ENCODE assay signal across 8 cellular contexts in genomic region chr7:76626581-76626980, GRCh38. TPM values are rescaled to one million over a fixed set of nuclear protein-coding genes. Genes with fewer than 3 reads are reported as not detected.
DNase-seq lines count a peak whose midpoint lies in the region; ATAC-seq and TF ChIP-seq lines count a peak whose summit lies in the region.
"Not testable (repeated sequence)": the region's sequence is repeated elsewhere in the genome, so short reads cannot be mapped to it uniquely, and the experiment has no call there.

No MANE protein-coding gene starts in this region.

- not testable (repeated sequence) for DNase-seq in A673 (ENCODE audit: low spot score); prostate gland (ENCODE audit: low spot score)
- DNase-seq in NCI-H69 (lab: John Stamatoyannopoulos, UW) = peak; percentile 20
- peak; percentile 43 for DNase-seq in activated CD8-positive, alpha-beta memory T cell treated with anti-CD3 and anti-CD28 coated beads, Interleukin-2, amount 10 ng/mL, durations not matched to agents 7 days and 5 days
- DNase-seq in dorsolateral prefrontal cortex = peak in 4 of 10 donors; percentile 7 to 50 (median 26)
- DNase-seq in immature natural killer cell = peak in 2 of 3 donors; percentile 17 to 28

- H3K36me3 ChIP-seq in A673 (ENCODE audit: insufficient read depth, low read length, poor library complexity, severe bottlenecking); prostate gland: not testable (repeated sequence)

- peak overlapping the region; percentile 54 for H3K4me3 ChIP-seq in A673 (ENCODE audit: low read depth, low read length, poor library complexity, severe bottlenecking)
- peak overlapping the region in 56 of 59 donors; percentile 25 to 79 (median 65) for H3K4me3 ChIP-seq in dorsolateral prefrontal cortex
- peak overlapping the region; percentile 47 to 49 for H3K4me3 ChIP-seq in prostate gland

- H3K27ac ChIP-seq in A673 (ENCODE audit: low read depth, low read length, poor library complexity, severe bottlenecking) = peak overlapping the region; percentile 68
- H3K27ac ChIP-seq in dorsolateral prefrontal cortex = peak overlapping the region in 30 of 59 donors; percentile 16 to 94 (median 78)
- H3K27ac ChIP-seq in prostate gland = peak overlapping the region in 1 of 2 donors; percentile 79

- H3K27ac Mint-ChIP-seq in activated CD8-positive, alpha-beta memory T cell treated with anti-CD3 and anti-CD28 coated beads, Interleukin-2, amount 10 ng/mL, durations not matched to agents 7 days and 5 days = peak overlapping the region; percentile 86
- H3K27ac Mint-ChIP-seq in immature natural killer cell = peak overlapping the region in 5 of 6 donors; percentile 81 to 91 (median 88)

- peak overlapping the region; percentile 80 for H3K4me3 Mint-ChIP-seq in activated CD8-positive, alpha-beta memory T cell treated with anti-CD3 and anti-CD28 coated beads, Interleukin-2, amount 10 ng/mL, durations not matched to agents 7 days and 5 days
- H3K4me3 Mint-ChIP-seq in immature natural killer cell = peak overlapping the region; percentile 76 to 89 (median 85)

- H3K27me3 Mint-ChIP-seq in activated CD8-positive, alpha-beta memory T cell treated with anti-CD3 and anti-CD28 coated beads, Interleukin-2, amount 10 ng/mL, durations not matched to agents 7 days and 5 days; immature natural killer cell (ENCODE audit: low read depth in 3 of 3): not testable (repeated sequence)

- not testable (repeated sequence) for H3K9me3 ChIP-seq in A673 (ENCODE audit: low read depth, low read length, poor library complexity, severe bottlenecking); prostate gland

- TF ChIP-seq POLR2A in prostate gland (IDR thresholded peaks at IDR 0.05) = not testable (repeated sequence)

- ATAC-seq in GM19372 (IDR thresholded peaks at IDR 0.05; ENCODE audit: low read depth, unreplicated experiment) (peak; percentile 40), HG03039 (IDR thresholded peaks at IDR 0.05; ENCODE audit: unreplicated experiment) (peak; percentile 30)
- ATAC-seq in activated CD8-positive, alpha-beta memory T cell treated with anti-CD3 and anti-CD28 coated beads, Interleukin-2, amount 10 ng/mL, durations not matched to agents 7 days and 5 days = peak; percentile 64

- not testable (repeated sequence) for H3K9me3 Mint-ChIP-seq in activated CD8-positive, alpha-beta memory T cell treated with anti-CD3 and anti-CD28 coated beads, Interleukin-2, amount 10 ng/mL, durations not matched to agents 7 days and 5 days (ENCODE audit: low read depth); immature natural killer cell

- H3K27me3 ChIP-seq in A673 (replicated peaks; ENCODE audit: insufficient read depth, low read depth, low read length, poor library complexity); dorsolateral prefrontal cortex; prostate gland (replicated peaks; ENCODE audit: insufficient read depth): not testable (repeated sequence)

- peaks cover 11% of the 10 kb centered on the region for H3K4me1 Mint-ChIP-seq in activated CD8-positive, alpha-beta memory T cell treated with anti-CD3 and anti-CD28 coated beads, Interleukin-2, amount 10 ng/mL, durations not matched to agents 7 days and 5 days
- H3K4me1 Mint-ChIP-seq in immature natural killer cell = peaks cover 5 to 16% of the 10 kb centered on the region in 2 donors

- not testable (repeated sequence) for TF ChIP-seq CTCF in A673 (conservative IDR thresholded peaks at IDR 0.05; ENCODE audit: low read depth, low read length); dorsolateral prefrontal cortex (IDR thresholded peaks at IDR 0.05 in 54 of 56, conservative IDR thresholded peaks at IDR 0.05 in 2 of 56; ENCODE audit: low read depth in 1 of 56, partially characterized antibody in 56 of 56); prostate gland (IDR thresholded peaks at IDR 0.05)

- intact Hi-C loops in A673 (cut with micrococcal nuclease; ENCODE audit: unreplicated experiment); dorsolateral prefrontal cortex (cut with DNase I); prostate gland (cut with DNase I): not testable (repeated sequence)

- CTCF ChIA-PET in A673 (lab: Charles Lee); activated CD8-positive, alpha-beta memory T cell treated with anti-CD3 and anti-CD28 coated beads, Interleukin-2, amount 10 ng/mL, durations not matched to agents 7 days and 5 days (lab: Charles Lee): not testable (repeated sequence)

- not testable (repeated sequence) for H3K4me1 ChIP-seq in A673 (ENCODE audit: insufficient read depth, low read length, poor library complexity, severe bottlenecking); prostate gland (replicated peaks)

- not testable (repeated sequence) for H3K36me3 Mint-ChIP-seq in activated CD8-positive, alpha-beta memory T cell treated with anti-CD3 and anti-CD28 coated beads, Interleukin-2, amount 10 ng/mL, durations not matched to agents 7 days and 5 days; immature natural killer cell

- POLR2A ChIA-PET in A673 (lab: Charles Lee; ENCODE audit: low non-redundant PET) = not testable (repeated sequence)

- under 1% methylated on average over 28 of the region's 34 CpGs for WGBS in prostate gland

- not testable (repeated sequence) for BruUV-seq in A673 (replicated peaks; lab: Mats Ljungman, UMichigan)

RNA-seq across cellular contexts. Expression of gene POMZP3, which starts 0.5 kb away (rescaled TPM):
- total RNA-seq in A673 (2021) (30.6 and 32.2 TPM in 2 replicates), dorsolateral prefrontal cortex (10 to 100 TPM in 118 of 120 experiments, 1 to 10 TPM in 2; 8.2 to 28.9 (median 18.4) TPM), prostate gland (10 to 100 TPM in 1 of 2 donors, 1 to 10 TPM in 1; 8.2 to 11.2 TPM)
- 10 to 100 TPM; 11.6 to 13.5 TPM for total RNA-seq in activated CD8-positive, alpha-beta memory T cell treated with anti-CD3 and anti-CD28 coated beads, Interleukin-2, amount 10 ng/mL, durations not matched to agents 7 days and 5 days
- 10 to 100 TPM in 1 of 3 donors, 1 to 10 TPM in 2; 3.1 to 10.9 (median 5.3) TPM for polyA plus RNA-seq in immature natural killer cell
